ENCODE assay signal across 1 cellular context in the genomic region with DNA sequence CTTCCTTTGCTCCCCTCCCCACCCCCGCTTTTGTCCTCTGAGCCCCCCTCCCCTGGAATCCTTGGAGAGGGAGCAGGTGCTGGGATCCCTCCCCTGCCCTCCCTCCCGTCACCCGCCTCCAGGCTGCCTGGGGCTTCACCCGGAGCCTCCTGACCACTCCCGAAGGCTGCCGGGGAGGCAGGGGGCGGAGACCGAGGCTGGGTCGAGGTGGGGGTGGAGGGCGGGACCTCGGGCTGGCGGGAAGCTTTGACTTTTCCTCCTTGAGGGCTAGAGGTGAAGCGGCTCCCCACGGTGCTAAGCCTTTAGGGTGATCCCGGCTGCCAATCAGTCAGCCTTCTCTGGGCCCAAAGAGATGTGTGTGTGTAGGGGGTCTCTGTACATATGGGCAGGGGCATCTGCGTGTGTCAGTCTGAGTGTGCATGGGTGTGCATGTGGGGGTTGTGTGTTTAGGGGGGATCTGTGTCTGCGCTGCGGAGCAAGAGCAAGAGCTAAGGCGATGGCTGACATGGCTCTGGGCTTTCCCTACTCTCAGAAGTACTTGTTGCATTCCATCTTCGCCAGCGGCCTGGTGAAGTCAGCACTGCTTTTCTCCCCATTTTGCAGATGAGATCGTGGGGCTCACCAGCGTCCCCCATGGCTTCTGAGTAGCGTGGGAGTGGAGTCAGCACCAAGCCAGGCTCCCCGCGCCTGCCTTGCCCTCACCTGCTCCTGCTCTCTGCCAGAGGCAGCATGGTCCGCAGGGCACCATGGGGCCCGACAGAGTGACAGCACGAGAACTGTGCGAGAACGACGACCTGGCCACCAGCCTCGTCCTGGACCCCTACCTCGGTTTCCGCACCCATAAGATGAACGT.
TF ChIP-seq lines count a peak whose summit lies in the region.

No MANE protein-coding gene starts in this region.

TF ChIP-seq in GM12878, 131 proteins besides CTCF, POLR2A, EP300 and RAD21:
- TF ChIP-seq SIN3A (IDR thresholded peaks at IDR 0.05; ENCODE audit: low read depth, low read length), result 0 out of 2 replicates have a peak, but pooled peaks have one; percentile 47
- peak in 1 of 2 experiments; percentile 76; a peak in 2 of 3 replicates for TF ChIP-seq EGR1 (IDR thresholded peaks at IDR 0.05; ENCODE audit: borderline replicate concordance in 1 of 2, low read depth in 2 of 2, low read length in 2 of 2)
- TF ChIP-seq, protein P1, sequence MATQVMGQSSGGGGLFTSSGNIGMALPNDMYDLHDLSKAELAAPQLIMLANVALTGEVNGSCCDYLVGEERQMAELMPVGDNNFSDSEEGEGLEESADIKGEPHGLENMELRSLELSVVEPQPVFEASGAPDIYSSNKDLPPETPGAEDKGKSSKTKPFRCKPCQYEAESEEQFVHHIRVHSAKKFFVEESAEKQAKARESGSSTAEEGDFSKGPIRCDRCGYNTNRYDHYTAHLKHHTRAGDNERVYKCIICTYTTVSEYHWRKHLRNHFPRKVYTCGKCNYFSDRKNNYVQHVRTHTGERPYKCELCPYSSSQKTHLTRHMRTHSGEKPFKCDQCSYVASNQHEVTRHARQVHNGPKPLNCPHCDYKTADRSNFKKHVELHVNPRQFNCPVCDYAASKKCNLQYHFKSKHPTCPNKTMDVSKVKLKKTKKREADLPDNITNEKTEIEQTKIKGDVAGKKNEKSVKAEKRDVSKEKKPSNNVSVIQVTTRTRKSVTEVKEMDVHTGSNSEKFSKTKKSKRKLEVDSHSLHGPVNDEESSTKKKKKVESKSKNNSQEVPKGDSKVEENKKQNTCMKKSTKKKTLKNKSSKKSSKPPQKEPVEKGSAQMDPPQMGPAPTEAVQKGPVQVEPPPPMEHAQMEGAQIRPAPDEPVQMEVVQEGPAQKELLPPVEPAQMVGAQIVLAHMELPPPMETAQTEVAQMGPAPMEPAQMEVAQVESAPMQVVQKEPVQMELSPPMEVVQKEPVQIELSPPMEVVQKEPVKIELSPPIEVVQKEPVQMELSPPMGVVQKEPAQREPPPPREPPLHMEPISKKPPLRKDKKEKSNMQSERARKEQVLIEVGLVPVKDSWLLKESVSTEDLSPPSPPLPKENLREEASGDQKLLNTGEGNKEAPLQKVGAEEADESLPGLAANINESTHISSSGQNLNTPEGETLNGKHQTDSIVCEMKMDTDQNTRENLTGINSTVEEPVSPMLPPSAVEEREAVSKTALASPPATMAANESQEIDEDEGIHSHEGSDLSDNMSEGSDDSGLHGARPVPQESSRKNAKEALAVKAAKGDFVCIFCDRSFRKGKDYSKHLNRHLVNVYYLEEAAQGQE (IDR thresholded peaks at IDR 0.05; ENCODE audit: low read depth, low read length), result no peak
- TF ChIP-seq, protein P2, sequence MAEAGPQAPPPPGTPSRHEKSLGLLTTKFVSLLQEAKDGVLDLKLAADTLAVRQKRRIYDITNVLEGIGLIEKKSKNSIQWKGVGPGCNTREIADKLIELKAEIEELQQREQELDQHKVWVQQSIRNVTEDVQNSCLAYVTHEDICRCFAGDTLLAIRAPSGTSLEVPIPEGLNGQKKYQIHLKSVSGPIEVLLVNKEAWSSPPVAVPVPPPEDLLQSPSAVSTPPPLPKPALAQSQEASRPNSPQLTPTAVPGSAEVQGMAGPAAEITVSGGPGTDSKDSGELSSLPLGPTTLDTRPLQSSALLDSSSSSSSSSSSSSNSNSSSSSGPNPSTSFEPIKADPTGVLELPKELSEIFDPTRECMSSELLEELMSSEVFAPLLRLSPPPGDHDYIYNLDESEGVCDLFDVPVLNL (IDR thresholded peaks at IDR 0.05; ENCODE audit: low read depth, low read length), result peak; percentile 89
- TF ChIP-seq, protein P3, sequence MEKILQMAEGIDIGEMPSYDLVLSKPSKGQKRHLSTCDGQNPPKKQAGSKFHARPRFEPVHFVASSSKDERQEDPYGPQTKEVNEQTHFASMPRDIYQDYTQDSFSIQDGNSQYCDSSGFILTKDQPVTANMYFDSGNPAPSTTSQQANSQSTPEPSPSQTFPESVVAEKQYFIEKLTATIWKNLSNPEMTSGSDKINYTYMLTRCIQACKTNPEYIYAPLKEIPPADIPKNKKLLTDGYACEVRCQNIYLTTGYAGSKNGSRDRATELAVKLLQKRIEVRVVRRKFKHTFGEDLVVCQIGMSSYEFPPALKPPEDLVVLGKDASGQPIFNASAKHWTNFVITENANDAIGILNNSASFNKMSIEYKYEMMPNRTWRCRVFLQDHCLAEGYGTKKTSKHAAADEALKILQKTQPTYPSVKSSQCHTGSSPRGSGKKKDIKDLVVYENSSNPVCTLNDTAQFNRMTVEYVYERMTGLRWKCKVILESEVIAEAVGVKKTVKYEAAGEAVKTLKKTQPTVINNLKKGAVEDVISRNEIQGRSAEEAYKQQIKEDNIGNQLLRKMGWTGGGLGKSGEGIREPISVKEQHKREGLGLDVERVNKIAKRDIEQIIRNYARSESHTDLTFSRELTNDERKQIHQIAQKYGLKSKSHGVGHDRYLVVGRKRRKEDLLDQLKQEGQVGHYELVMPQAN (conservative IDR thresholded peaks at IDR 0.05), result peak; percentile 76; the same call in 1 of the 2 replicates
- no peak for TF ChIP-seq MXI1 (IDR thresholded peaks at IDR 0.05; ENCODE audit: low read depth, low read length)
